9 cellular contexts compared by ENCODE assay signal in the genomic region with DNA sequence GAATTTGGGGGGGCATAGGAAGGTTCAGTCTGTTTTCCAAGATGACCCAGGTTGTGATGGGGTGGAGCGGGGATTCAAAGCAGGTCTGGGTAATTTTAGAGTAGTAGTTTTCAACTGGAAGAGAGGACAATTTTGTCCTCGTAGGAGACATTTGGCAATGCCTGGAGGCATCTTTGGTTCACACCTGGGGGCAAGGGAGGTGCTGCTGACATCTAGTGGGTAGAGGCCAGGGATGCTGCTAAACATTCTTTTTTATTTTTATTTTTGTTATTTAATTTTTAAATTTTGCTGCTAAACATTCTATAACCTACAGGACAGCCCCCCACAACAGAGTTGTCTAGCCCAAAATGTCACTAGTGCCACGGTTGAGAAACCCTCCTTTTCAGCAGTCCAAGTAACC. TPM values are rescaled to one million over a fixed set of nuclear protein-coding genes. Genes with fewer than 3 reads are reported as not detected.
DNase-seq lines count a peak whose midpoint lies in the region; ATAC-seq, FAIRE-seq and TF ChIP-seq lines count a peak whose summit lies in the region.
"Had no signal": no experiment of that assay in that cellular context is flagged by ENCODE, and none has a peak within 500 bp of the region (broad histone marks: within the 10 kb centered on the region; RNA-seq: fewer than 3 reads in every experiment).

No MANE protein-coding gene starts in this region.

- intact Hi-C loops in activated CD4-positive, alpha-beta T cell treated with anti-CD3 and anti-CD28 coated beads for 36 hours (cut with DNase I, micrococcal nuclease), result no loop called here

- peak overlapping the region; percentile 85 for H3K4me3 Mint-ChIP-seq in activated CD4-positive, alpha-beta T cell treated with anti-CD3 and anti-CD28 coated beads for 36 hours
- peak overlapping the region; percentile 77 for H3K4me3 Mint-ChIP-seq in stimulated activated effector memory CD8-positive, alpha-beta T cell treated with anti-CD3 and anti-CD28 coated beads, Interleukin-12 subunit alpha, Interleukin-12 subunit beta, amount 100 ng/mL, for 72 hours

- no peaks in the 10 kb centered on the region for H3K36me3 ChIP-seq in RWPE2 (ENCODE audit: low read depth)

- peak; percentile 36 for TF ChIP-seq CTCF in RWPE2 (IDR thresholded peaks at IDR 0.05; ENCODE audit: poor library complexity, severe bottlenecking)
- TF ChIP-seq CTCF in epithelial cell of proximal tubule (conservative IDR thresholded peaks at IDR 0.05; ENCODE audit: low read depth, low read length), result peak; percentile 40

- H3K4me3 ChIP-seq in RWPE2 (ENCODE audit: severe bottlenecking) (no peak overlapping the region), epithelial cell of proximal tubule (ENCODE audit: low read depth, low read length) (peak overlapping the region; percentile 75)

- peaks cover 68% of the 10 kb centered on the region for H3K4me1 Mint-ChIP-seq in activated CD4-positive, alpha-beta T cell treated with anti-CD3 and anti-CD28 coated beads for 36 hours
- peaks cover 53% of the 10 kb centered on the region for H3K4me1 Mint-ChIP-seq in stimulated activated effector memory CD8-positive, alpha-beta T cell treated with anti-CD3 and anti-CD28 coated beads, Interleukin-12 subunit alpha, Interleukin-12 subunit beta, amount 100 ng/mL, for 72 hours

- peak; percentile 31 for DNase-seq in activated CD4-positive, alpha-beta T cell treated with anti-CD3 and anti-CD28 coated beads for 36 hours
- DNase-seq in activated CD4-positive, alpha-beta T cell treated with anti-CD3 and anti-CD28 coated beads, Interleukin-2, amount 50 U/mL, for 4 hours, result no peak
- DNase-seq in RWPE2 (ENCODE audit: low spot score) (no peak), epithelial cell of proximal tubule (ENCODE audit: low read depth) (no peak), HTR-8/SVneo (ENCODE audit: insufficient read length, low spot score) (no peak)
- DNase-seq in stimulated activated effector memory CD8-positive, alpha-beta T cell treated with anti-CD3 and anti-CD28 coated beads, Interleukin-12 subunit alpha, Interleukin-12 subunit beta, amount 100 ng/mL, for 72 hours (ENCODE audit: low spot score in 2 of 2), result no peak

- H3K27ac ChIP-seq in RWPE2 (ENCODE audit: poor library complexity, severe bottlenecking), result no peak overlapping the region

- CTCF ChIA-PET in activated CD4-positive, alpha-beta T cell treated with anti-CD3 and anti-CD28 coated beads for 36 hours (lab: Charles Lee), result interaction anchor here (1.6 kb wide), 1 partner anchor 31 kb away, joined by 3 read pairs; no protein-coding TSS in a partner anchor

- no peaks in the 10 kb centered on the region for H3K9me3 Mint-ChIP-seq in activated CD4-positive, alpha-beta T cell treated with anti-CD3 and anti-CD28 coated beads for 36 hours (ENCODE audit: low read depth)
- H3K9me3 Mint-ChIP-seq in stimulated activated effector memory CD8-positive, alpha-beta T cell treated with anti-CD3 and anti-CD28 coated beads, Interleukin-12 subunit alpha, Interleukin-12 subunit beta, amount 100 ng/mL, for 72 hours, result no peaks in the 10 kb centered on the region
- H3K9me3 Mint-ChIP-seq: T-helper 1 cell treated with Interleukin-12 subunit alpha and Interleukin-12 subunit beta and Interleukin-4 antibody, amounts not matched to agents 30 μg/mL and 1 μg/mL, for 36 hours had no signal

- peak overlapping the region; percentile 66 for H3K27ac Mint-ChIP-seq in activated CD4-positive, alpha-beta T cell treated with anti-CD3 and anti-CD28 coated beads for 36 hours
- H3K27ac Mint-ChIP-seq in stimulated activated effector memory CD8-positive, alpha-beta T cell treated with anti-CD3 and anti-CD28 coated beads, Interleukin-12 subunit alpha, Interleukin-12 subunit beta, amount 100 ng/mL, for 72 hours, result peak overlapping the region; percentile 94

- peaks cover 23% of the 10 kb centered on the region for H3K4me1 ChIP-seq in RWPE2 (ENCODE audit: insufficient read depth, poor library complexity, severe bottlenecking)

- H3K27me3 ChIP-seq in RWPE2 (ENCODE audit: insufficient read depth, poor library complexity, severe bottlenecking), result no peaks in the 10 kb centered on the region

- H3K9me3 ChIP-seq in RWPE2 (ENCODE audit: severe bottlenecking), result no peaks in the 10 kb centered on the region

- POLR2A ChIA-PET in activated CD4-positive, alpha-beta T cell treated with anti-CD3 and anti-CD28 coated beads for 36 hours (lab: Charles Lee), result interaction anchor here (0.7 to 0.8 kb wide), 2 partner anchors 28 to 29 kb away, joined by 3 to 4 read pairs; no protein-coding TSS in a partner anchor

- no peaks in the 10 kb centered on the region for H3K27me3 Mint-ChIP-seq in activated CD4-positive, alpha-beta T cell treated with anti-CD3 and anti-CD28 coated beads for 36 hours

- no peak for FAIRE-seq in HTR-8/SVneo (lab: Jason Lieb, UNC)

- peaks cover 20% of the 10 kb centered on the region for H3K36me3 Mint-ChIP-seq in activated CD4-positive, alpha-beta T cell treated with anti-CD3 and anti-CD28 coated beads for 36 hours (ENCODE audit: low read depth)
- peaks cover 27% of the 10 kb centered on the region for H3K36me3 Mint-ChIP-seq in stimulated activated effector memory CD8-positive, alpha-beta T cell treated with anti-CD3 and anti-CD28 coated beads, Interleukin-12 subunit alpha, Interleukin-12 subunit beta, amount 100 ng/mL, for 72 hours

- no peak for ATAC-seq in activated CD4-positive, alpha-beta T cell treated with anti-CD3 and anti-CD28 coated beads for 36 hours
- ATAC-seq in RWPE2 (ENCODE audit: low read depth) (no peak), HG03342 (IDR thresholded peaks at IDR 0.05; ENCODE audit: unreplicated experiment) (no peak), HG02571 (IDR thresholded peaks at IDR 0.05; ENCODE audit: unreplicated experiment) (no peak)
- ATAC-seq in stimulated activated effector memory CD8-positive, alpha-beta T cell treated with anti-CD3 and anti-CD28 coated beads, Interleukin-12 subunit alpha, Interleukin-12 subunit beta, amount 100 ng/mL, for 72 hours, result no peak

RNA-seq across cellular contexts. Expression of a gene that starts 1.9 kb away (rescaled TPM):
- total RNA-seq in activated CD4-positive, alpha-beta T cell treated with anti-CD3 and anti-CD28 coated beads for 36 hours, result 10 to 100 TPM; 24.9 to 31.4 TPM
- 33.6 and 39.6 TPM in 2 replicates for total RNA-seq in epithelial cell of proximal tubule

RNA-seq across cellular contexts. Expression of a gene that starts 37.9 kb away (rescaled TPM):
- 1 to 10 TPM; 1.9 to 2.3 TPM for total RNA-seq in activated CD4-positive, alpha-beta T cell treated with anti-CD3 and anti-CD28 coated beads for 36 hours
- 0.12 and 0.29 TPM in 2 replicates for total RNA-seq in epithelial cell of proximal tubule

RNA-seq across cellular contexts. Expression of a gene that starts 43.6 kb away (rescaled TPM):
- total RNA-seq in activated CD4-positive, alpha-beta T cell treated with anti-CD3 and anti-CD28 coated beads for 36 hours, result 10 to 100 TPM; 10.3 to 16.4 TPM
- total RNA-seq in epithelial cell of proximal tubule, result 6.4 and 10.3 TPM in 2 replicates

RNA-seq across cellular contexts. Expression of a gene that starts 43.7 kb away (rescaled TPM):
- 10 to 100 TPM; 28.0 to 32.4 TPM for total RNA-seq in activated CD4-positive, alpha-beta T cell treated with anti-CD3 and anti-CD28 coated beads for 36 hours
- total RNA-seq in epithelial cell of proximal tubule, result 8.4 and 10.8 TPM in 2 replicates
